ENCODE assay signal across 1 cellular context in genomic region chr17:3697157-3697515, GRCh38.
TF ChIP-seq lines count a peak whose summit lies in the region.

No MANE protein-coding gene starts in this region.

TF ChIP-seq in SK-N-SH treated with all-trans-retinoic acid at 6 μM for 48 hours, 23 proteins besides CTCF, POLR2A, EP300 and RAD21:
- TF ChIP-seq CSDC2 (CRISPR knock-in tag; IDR thresholded peaks at IDR 0.05), result no peak
- no peak for TF ChIP-seq ESRRG (CRISPR knock-in tag; IDR thresholded peaks at IDR 0.05)
- no peak for TF ChIP-seq ARNTL (CRISPR knock-in tag; IDR thresholded peaks at IDR 0.05; ENCODE audit: borderline replicate concordance, low read depth)
- TF ChIP-seq GLIS3 (CRISPR knock-in tag; IDR thresholded peaks at IDR 0.05), result no peak
- TF ChIP-seq TCF4 (CRISPR knock-in tag; IDR thresholded peaks at IDR 0.05; ENCODE audit: borderline replicate concordance), result no peak
- no peak for TF ChIP-seq PPARA (CRISPR knock-in tag; IDR thresholded peaks at IDR 0.05; ENCODE audit: borderline replicate concordance)
- TF ChIP-seq ZNF8 (CRISPR knock-in tag; IDR thresholded peaks at IDR 0.05), result no peak
- no peak for TF ChIP-seq OSR1 (CRISPR knock-in tag; IDR thresholded peaks at IDR 0.05)
- TF ChIP-seq TSHZ2 (CRISPR knock-in tag; IDR thresholded peaks at IDR 0.05), result no peak
- TF ChIP-seq ZNF565 (CRISPR knock-in tag; conservative IDR thresholded peaks at IDR 0.05; ENCODE audit: low read depth), result no peak
- no peak for TF ChIP-seq CSRNP3 (CRISPR knock-in tag; IDR thresholded peaks at IDR 0.05)
- TF ChIP-seq ISL1 (CRISPR knock-in tag; IDR thresholded peaks at IDR 0.05), result no peak
